Comparison of ENCODE assay signal across 1 cellular context in the genomic region with DNA sequence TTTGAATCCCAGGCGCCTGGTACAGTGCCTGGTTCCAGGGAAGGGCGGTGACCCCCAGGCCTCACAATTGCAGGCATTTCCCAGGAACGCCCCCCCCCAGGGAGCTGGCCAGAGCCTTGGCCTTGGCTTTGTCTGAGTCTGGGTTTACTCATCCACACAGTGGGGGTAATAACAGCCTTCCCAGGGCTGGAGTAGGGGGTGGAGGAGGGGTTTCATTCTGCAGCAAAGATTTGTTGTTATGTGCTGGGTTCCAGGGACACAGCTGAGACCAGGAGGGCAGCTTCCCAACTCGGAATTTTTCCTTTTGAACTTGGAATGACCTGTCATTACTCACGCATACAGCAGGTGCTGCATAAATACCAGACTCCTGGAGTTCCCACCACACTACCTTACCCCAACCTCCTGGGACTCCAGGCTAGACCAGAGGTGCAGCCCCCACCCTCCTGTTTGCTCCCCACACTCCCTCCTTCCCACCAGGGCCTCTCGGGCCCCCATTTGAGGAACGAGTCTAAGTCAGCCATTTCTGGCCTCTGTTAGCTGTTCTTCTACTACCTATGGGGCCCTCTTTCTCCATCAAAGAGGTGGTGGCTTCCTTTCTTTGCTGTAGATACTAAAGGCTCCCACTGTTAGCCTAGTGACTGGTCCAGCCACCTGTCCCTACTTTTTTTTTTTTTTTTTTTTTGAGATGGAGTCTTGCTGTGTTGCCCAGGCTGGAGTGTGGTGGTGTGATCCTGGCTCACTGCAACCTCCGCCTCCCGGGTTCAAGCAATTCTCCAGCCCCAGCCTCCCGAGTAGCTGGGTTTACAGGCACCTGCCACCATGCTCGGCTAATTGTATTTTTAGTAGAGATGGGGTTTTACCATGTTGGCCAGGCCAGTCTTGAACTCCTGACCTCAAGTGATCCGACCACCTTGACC.
TF ChIP-seq lines count a peak whose summit lies in the region.

No MANE protein-coding gene starts in this region.

TF ChIP-seq in SK-N-SH, 30 proteins besides CTCF, POLR2A, EP300 and RAD21 (continued from another document):
- TF ChIP-seq, protein P1, sequence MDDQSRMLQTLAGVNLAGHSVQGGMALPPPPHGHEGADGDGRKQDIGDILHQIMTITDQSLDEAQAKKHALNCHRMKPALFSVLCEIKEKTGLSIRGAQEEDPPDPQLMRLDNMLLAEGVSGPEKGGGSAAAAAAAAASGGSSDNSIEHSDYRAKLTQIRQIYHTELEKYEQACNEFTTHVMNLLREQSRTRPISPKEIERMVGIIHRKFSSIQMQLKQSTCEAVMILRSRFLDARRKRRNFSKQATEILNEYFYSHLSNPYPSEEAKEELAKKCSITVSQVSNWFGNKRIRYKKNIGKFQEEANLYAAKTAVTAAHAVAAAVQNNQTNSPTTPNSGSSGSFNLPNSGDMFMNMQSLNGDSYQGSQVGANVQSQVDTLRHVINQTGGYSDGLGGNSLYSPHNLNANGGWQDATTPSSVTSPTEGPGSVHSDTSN (IDR thresholded peaks at IDR 0.05): no peak
- TF ChIP-seq RFX5 (IDR thresholded peaks at IDR 0.05; ENCODE audit: low read length) (no peak), NRF1 (IDR thresholded peaks at IDR 0.05; ENCODE audit: low read depth, low read length) (no peak), TAF1 (IDR thresholded peaks at IDR 0.05; ENCODE audit: borderline replicate concordance, low read depth, low read length) (no peak), TCF12 (IDR thresholded peaks at IDR 0.05) (no peak), SIN3A (IDR thresholded peaks at IDR 0.05; ENCODE audit: borderline replicate concordance, low read depth, low read length) (no peak)
- TF ChIP-seq, protein P2, sequence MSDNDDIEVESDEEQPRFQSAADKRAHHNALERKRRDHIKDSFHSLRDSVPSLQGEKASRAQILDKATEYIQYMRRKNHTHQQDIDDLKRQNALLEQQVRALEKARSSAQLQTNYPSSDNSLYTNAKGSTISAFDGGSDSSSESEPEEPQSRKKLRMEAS (IDR thresholded peaks at IDR 0.05; ENCODE audit: low read depth): no peak
